35 cellular contexts compared by ENCODE assay signal in genomic region chr15:94125698-94126097, GRCh38.
"Had no signal": no experiment of that assay in that cellular context is flagged by ENCODE, and none has a peak within 500 bp of the region (broad histone marks: within the 10 kb centered on the region; RNA-seq: fewer than 3 reads in every experiment).

No MANE protein-coding gene starts in this region.

- H3K27me3 Mint-ChIP-seq: activated naive CD4-positive, alpha-beta T cell treated with anti-CD3 and anti-CD28 coated beads, Interleukin-2, amount 10 ng/mL, durations not matched to agents 7 days and 5 days; stimulated activated memory B cell treated with anti-CD40 and anti-IgM and Interleukin-4, amounts not matched to agents 10 μg/mL and 1 μg/mL and 100 μg/mL, for 72 hours had no signal

- H3K27me3 ChIP-seq: ascending aorta, colonic mucosa, esophagus squamous epithelium, left lung, pancreas, stomach, thyroid gland, upper lobe of left lung had no signal

- H3K9me3 Mint-ChIP-seq: activated naive CD4-positive, alpha-beta T cell treated with anti-CD3 and anti-CD28 coated beads, Interleukin-2, amount 10 ng/mL, durations not matched to agents 7 days and 5 days; activated naive CD8-positive, alpha-beta T cell treated with anti-CD3 and anti-CD28 coated beads, Interleukin-2, amount 10 ng/mL, durations not matched to agents 7 days and 5 days; activated T-helper 1 cell treated with anti-CD3 and anti-CD28 coated beads, Interleukin-12 subunit alpha, Interleukin-12 subunit beta, Interleukin-2, Interleukin-4 antibody, amounts not matched to agents 30 ng/mL and 10 ng/mL and 1 ng/mL, durations not matched to agents 14 hours and 24 hours and 36 hours; naive thymus-derived CD8-positive, alpha-beta T cell; neural crest cell; stimulated activated memory B cell treated with anti-CD40 and anti-IgM and Interleukin-4, amounts not matched to agents 10 μg/mL and 1 μg/mL and 100 μg/mL, for 72 hours had no signal

- H3K4me3 Mint-ChIP-seq: activated naive CD4-positive, alpha-beta T cell treated with anti-CD3 and anti-CD28 coated beads, Interleukin-2, amount 10 ng/mL, durations not matched to agents 7 days and 5 days; activated naive CD8-positive, alpha-beta T cell treated with anti-CD3 and anti-CD28 coated beads, Interleukin-2, amount 10 ng/mL, durations not matched to agents 7 days and 5 days; activated T-helper 1 cell treated with anti-CD3 and anti-CD28 coated beads, Interleukin-12 subunit alpha, Interleukin-12 subunit beta, Interleukin-2, Interleukin-4 antibody, amounts not matched to agents 30 ng/mL and 10 ng/mL and 1 ng/mL, durations not matched to agents 14 hours and 24 hours and 36 hours; brain; naive thymus-derived CD8-positive, alpha-beta T cell; neural crest cell; stimulated activated memory B cell treated with anti-CD40 and anti-IgM and Interleukin-4, amounts not matched to agents 10 μg/mL and 1 μg/mL and 100 μg/mL, for 72 hours had no signal

- H3K4me3 ChIP-seq: ascending aorta, cardiac muscle cell, colonic mucosa, esophagus squamous epithelium, left lung, lower lobe of right lung, pancreas, psoas muscle, smooth muscle cell, stomach, thyroid gland, upper lobe of left lung had no signal

- H3K36me3 Mint-ChIP-seq: activated naive CD4-positive, alpha-beta T cell treated with anti-CD3 and anti-CD28 coated beads, Interleukin-2, amount 10 ng/mL, durations not matched to agents 7 days and 5 days; activated naive CD8-positive, alpha-beta T cell treated with anti-CD3 and anti-CD28 coated beads, Interleukin-2, amount 10 ng/mL, durations not matched to agents 7 days and 5 days; brain; naive thymus-derived CD8-positive, alpha-beta T cell; stimulated activated memory B cell treated with anti-CD40 and anti-IgM and Interleukin-4, amounts not matched to agents 10 μg/mL and 1 μg/mL and 100 μg/mL, for 72 hours had no signal

- H3K4me2 ChIP-seq: smooth muscle cell had no signal

- FAIRE-seq: frontal cortex, pancreas had no signal

- H3K27ac ChIP-seq: ascending aorta, cardiac muscle cell, colonic mucosa, epithelial cell of prostate, esophagus squamous epithelium, left lung, lower lobe of right lung, pancreas, psoas muscle, stomach, thyroid gland, upper lobe of left lung, WERI-Rb-1 had no signal

- H3K9me3 ChIP-seq: ascending aorta, colonic mucosa, esophagus squamous epithelium, left lung, lower lobe of right lung, pancreas, psoas muscle, stomach, thyroid gland, upper lobe of left lung had no signal

- H3K27ac Mint-ChIP-seq: activated naive CD4-positive, alpha-beta T cell treated with anti-CD3 and anti-CD28 coated beads, Interleukin-2, amount 10 ng/mL, durations not matched to agents 7 days and 5 days; activated naive CD8-positive, alpha-beta T cell treated with anti-CD3 and anti-CD28 coated beads, Interleukin-2, amount 10 ng/mL, durations not matched to agents 7 days and 5 days; activated T-helper 1 cell treated with anti-CD3 and anti-CD28 coated beads, Interleukin-12 subunit alpha, Interleukin-12 subunit beta, Interleukin-2, Interleukin-4 antibody, amounts not matched to agents 30 ng/mL and 10 ng/mL and 1 ng/mL, durations not matched to agents 14 hours and 24 hours and 36 hours; brain; naive thymus-derived CD8-positive, alpha-beta T cell; stimulated activated memory B cell treated with anti-CD40 and anti-IgM and Interleukin-4, amounts not matched to agents 10 μg/mL and 1 μg/mL and 100 μg/mL, for 72 hours had no signal

- H3K4me1 ChIP-seq: ascending aorta, colonic mucosa, lower lobe of right lung, pancreas, psoas muscle, stomach, thyroid gland had no signal

- DNase-seq: activated CD4-positive, alpha-beta T cell treated with anti-CD3 and anti-CD28 coated beads for 48 hours; activated CD4-positive, alpha-beta T cell treated with anti-CD3 and anti-CD28 coated beads, Interleukin-2, amount 50 U/mL, for 48 hours; activated CD8-positive, alpha-beta memory T cell treated with anti-CD3 and anti-CD28 coated beads, Interleukin-2, amount 50 U/mL, for 4 hours; activated effector memory CD4-positive, alpha-beta T cell treated with anti-CD3 and anti-CD28 coated beads, Interleukin-2, amount 50 U/mL, for 16 hours; activated naive CD4-positive, alpha-beta T cell treated with anti-CD3 and anti-CD28 coated beads, Interleukin-2, amount 10 ng/mL, durations not matched to agents 7 days and 5 days; activated naive CD8-positive, alpha-beta T cell treated with anti-CD3 and anti-CD28 coated beads, Interleukin-2, amount 10 ng/mL, durations not matched to agents 7 days and 5 days; activated T-cell treated with anti-CD3 and anti-CD28 coated beads, Interleukin-2, amount 50 U/mL, for 1 hour; cerebellar nuclear complex; colonic mucosa; effector CD8-positive, alpha-beta T cell; esophagus squamous epithelium; left lung; lower lobe of right lung; mesenchymal stem cell; naive thymus-derived CD8-positive, alpha-beta T cell; nucleus accumbens; pancreas; psoas muscle; stimulated activated CD4-positive, alpha-beta T cell treated with anti-CD3 and anti-CD28 coated beads, Interleukin-1b, Interleukin-23, amount 100 ng/mL, for 48 hours; stimulated activated CD4-positive, alpha-beta T cell treated with anti-CD3 and anti-CD28 coated beads, Interleukin-4, amount 100 ng/mL, for 4 hours; stimulated activated CD8-positive, alpha-beta memory T cell treated with anti-CD3 and anti-CD28 coated beads, Interleukin-4, amount 100 ng/mL, for 48 hours; stomach; thyroid gland; upper lobe of left lung; WERI-Rb-1 had no signal

- H3K4me1 Mint-ChIP-seq: activated naive CD4-positive, alpha-beta T cell treated with anti-CD3 and anti-CD28 coated beads, Interleukin-2, amount 10 ng/mL, durations not matched to agents 7 days and 5 days; brain; naive thymus-derived CD8-positive, alpha-beta T cell; neural crest cell; stimulated activated memory B cell treated with anti-CD40 and anti-IgM and Interleukin-4, amounts not matched to agents 10 μg/mL and 1 μg/mL and 100 μg/mL, for 72 hours had no signal

- ATAC-seq: activated CD4-positive, CD25-positive, alpha-beta regulatory T cell treated with anti-CD3 and anti-CD28 coated beads, Interleukin-2, amount 50 U/mL, for 24 hours; left lung; lower lobe of right lung; naive thymus-derived CD8-positive, alpha-beta T cell; pancreas; psoas muscle; stimulated activated memory B cell treated with anti-CD40 and anti-IgM and Interleukin-4, amounts not matched to agents 10 μg/mL and 1 μg/mL and 100 μg/mL, for 72 hours had no signal

- H3K36me3 ChIP-seq: ascending aorta, cardiac muscle cell, colonic mucosa, esophagus squamous epithelium, left lung, lower lobe of right lung, pancreas, stomach, thyroid gland, upper lobe of left lung, WERI-Rb-1 had no signal
